18 cellular contexts compared by ENCODE assay signal in genomic region chr15:22806664-22807063, GRCh38. TPM values are rescaled to one million over a fixed set of nuclear protein-coding genes. Genes with fewer than 3 reads are reported as not detected.
DNase-seq lines count a peak whose midpoint lies in the region; ATAC-seq and TF ChIP-seq lines count a peak whose summit lies in the region.
"Had no signal": no experiment of that assay in that cellular context is flagged by ENCODE, and none has a peak within 500 bp of the region (broad histone marks: within the 10 kb centered on the region; RNA-seq: fewer than 3 reads in every experiment).

No MANE protein-coding gene starts in this region.

- BruUV-seq in OCI-LY7 (replicated peaks; lab: Mats Ljungman, UMichigan) = TSS peak; percentile 35

- no peaks in the 10 kb centered on the region for H3K27me3 Mint-ChIP-seq in activated B cell treated with CpG ODN at 0.5 μM for 24 hours
- H3K27me3 Mint-ChIP-seq in type B pancreatic cell = no peaks in the 10 kb centered on the region
- H3K27me3 Mint-ChIP-seq: IgD-negative memory B cell had no signal

- H3K9me2 ChIP-seq in OCI-LY7 (ENCODE audit: insufficient read depth, low read length) = no peaks in the 10 kb centered on the region

- peak overlapping the region; percentile 18 for H3K27ac Mint-ChIP-seq in activated B cell treated with CpG ODN at 0.5 μM for 24 hours
- H3K27ac Mint-ChIP-seq in type B pancreatic cell = no peak overlapping the region
- H3K27ac Mint-ChIP-seq: GM23338, IgD-negative memory B cell had no signal

- H3K36me3 Mint-ChIP-seq in activated B cell treated with CpG ODN at 0.5 μM for 24 hours (ENCODE audit: low read depth) = peaks cover 1% of the 10 kb centered on the region
- peaks cover under 1% of the 10 kb centered on the region for H3K36me3 Mint-ChIP-seq in type B pancreatic cell

- H3K4me1 Mint-ChIP-seq in activated B cell treated with CpG ODN at 0.5 μM for 24 hours (peaks cover 23% of the 10 kb centered on the region), type B pancreatic cell (ENCODE audit: unreplicated experiment) (no peaks in the 10 kb centered on the region)

- peaks cover 99% of the 10 kb centered on the region for H3K79me2 ChIP-seq in OCI-LY7 (ENCODE audit: insufficient read depth, low read depth, low read length)

- H4K20me1 ChIP-seq in OCI-LY7 (ENCODE audit: insufficient read depth, low read length) = peaks cover 6% of the 10 kb centered on the region; the same call in 1 of the 2 replicates

- peaks cover 48% of the 10 kb centered on the region for H3K36me3 ChIP-seq in OCI-LY7 (ENCODE audit: insufficient read depth, low read length)

- H2AFZ ChIP-seq in OCI-LY7 (ENCODE audit: low read length) = no peak overlapping the region
- H2AFZ ChIP-seq: GM23338 had no signal

- H3K4me3 ChIP-seq in OCI-LY7 (ENCODE audit: low read depth, low read length, poor library complexity, severe bottlenecking) (no peak overlapping the region), fibroblast of the aortic adventitia (ENCODE audit: low read depth, low read length) (no peak overlapping the region)
- H3K4me3 ChIP-seq: GM23338 had no signal

- POLR2A ChIA-PET in OCI-LY7 (lab: Charles Lee) (no interaction called here), activated B cell treated with CpG ODN at 0.5 μM for 24 hours (lab: Charles Lee) (no interaction called here)

- H3K4me3 Mint-ChIP-seq in activated B cell treated with CpG ODN at 0.5 μM for 24 hours = no peak overlapping the region
- no peak overlapping the region for H3K4me3 Mint-ChIP-seq in type B pancreatic cell
- H3K4me3 Mint-ChIP-seq: GM23338, IgD-negative memory B cell had no signal

- H3K9me3 Mint-ChIP-seq in activated B cell treated with CpG ODN at 0.5 μM for 24 hours = no peaks in the 10 kb centered on the region
- H3K9me3 Mint-ChIP-seq in type B pancreatic cell = no peaks in the 10 kb centered on the region
- H3K9me3 Mint-ChIP-seq: GM23338, IgD-negative memory B cell had no signal

- peaks cover 37% of the 10 kb centered on the region for H3K4me1 ChIP-seq in OCI-LY7 (ENCODE audit: insufficient read depth, low read length, poor library complexity, severe bottlenecking)

- CTCF ChIA-PET in OCI-LY7 (lab: Charles Lee; ENCODE audit: unreplicated experiment) (no interaction called here), activated B cell treated with CpG ODN at 0.5 μM for 24 hours (lab: Charles Lee) (no interaction called here)

- no peak for ATAC-seq in activated B cell treated with CpG ODN at 0.5 μM for 24 hours (ENCODE audit: low read depth)
- no peak for ATAC-seq in left lobe of liver
- ATAC-seq: GM23338, PC-3 had no signal

- intact Hi-C loops in OCI-LY7 (cut with micrococcal nuclease; ENCODE audit: unreplicated experiment) (no loop called here), activated B cell treated with CpG ODN at 0.5 μM for 24 hours (cut with micrococcal nuclease) (no loop called here)

- H3K4me2 ChIP-seq in OCI-LY7 (ENCODE audit: low read length) = no peak overlapping the region
- H3K4me2 ChIP-seq: GM23338 had no signal

- DNase-seq in OCI-LY7 (ENCODE audit: low spot score) (no peak), activated B cell treated with CpG ODN at 0.5 μM for 24 hours (no peak), fibroblast of the aortic adventitia (ENCODE audit: low read depth) (peak; percentile 5), mesenteric fat pad (ENCODE audit: low spot score) (peak; percentile 37), NCI-H226 (no peak), MV-4-11 (lab: John Stamatoyannopoulos, UW) (no peak), left lobe of liver (ENCODE audit: low spot score) (no peak), type B pancreatic cell (ENCODE audit: extremely low spot score, unreplicated experiment) (no peak)
- DNase-seq: ACHN, HCEC 1CT, Karpas-422, NCI-H1092, NCI-H2081 treated with DMSO at 0.1 percent for 48 hours, PC-3 had no signal

- TF ChIP-seq CTCF in OCI-LY7 (conservative IDR thresholded peaks at IDR 0.05; ENCODE audit: low read length) (no peak), activated B cell treated with CpG ODN at 0.5 μM for 24 hours (IDR thresholded peaks at IDR 0.05) (no peak), fibroblast of the aortic adventitia (IDR thresholded peaks at IDR 0.05; ENCODE audit: insufficient read depth, low read length) (no peak), type B pancreatic cell (conservative IDR thresholded peaks at IDR 0.05) (no peak)

- H3K9me3 ChIP-seq in OCI-LY7 (ENCODE audit: low read length) = no peaks in the 10 kb centered on the region

- H3K27ac ChIP-seq in OCI-LY7 (ENCODE audit: low read depth, low read length, poor library complexity, severe bottlenecking) = no peak overlapping the region
- H3K27ac ChIP-seq: C4-2B, HL-60 had no signal

RNA-seq across cellular contexts. Expression of gene NIPA1, which starts 20.2 kb away (rescaled TPM):
- 30.9 and 40.3 TPM in 2 replicates for total RNA-seq in OCI-LY7 (2014; rRNA removed; shearing (Covaris generic))
- 49.0 and 51.2 TPM in 2 replicates for total RNA-seq in OCI-LY7 (2022)
- 16.2 and 19.8 TPM in 2 replicates for total RNA-seq in activated B cell treated with CpG ODN at 0.5 μM for 24 hours
- total RNA-seq in fibroblast of the aortic adventitia (ENCODE audit: low replicate concordance) = 4.2 and 12.3 TPM in 2 replicates
- 10.2 TPM for total RNA-seq in mesenteric fat pad
- 9.8 TPM for total RNA-seq in left lobe of liver
- 11.7 and 16.5 TPM in 2 replicates for total RNA-seq in type B pancreatic cell (ENCODE audit: low replicate concordance)

RNA-seq across cellular contexts. Expression of gene NIPA2, which starts 31.8 kb away (rescaled TPM):
- 112 and 126 TPM in 2 replicates for total RNA-seq in OCI-LY7 (2014; rRNA removed; shearing (Covaris generic))
- total RNA-seq in OCI-LY7 (2022) = 78.1 and 96.1 TPM in 2 replicates
- total RNA-seq in activated B cell treated with CpG ODN at 0.5 μM for 24 hours = 93.7 and 98.8 TPM in 2 replicates
- 74.7 and 75.3 TPM in 2 replicates for total RNA-seq in fibroblast of the aortic adventitia (ENCODE audit: low replicate concordance)
- 43.4 TPM for total RNA-seq in mesenteric fat pad
- total RNA-seq in left lobe of liver = 18.1 TPM
- 48.7 and 59.4 TPM in 2 replicates for total RNA-seq in type B pancreatic cell (ENCODE audit: low replicate concordance)

Comparison
In these comparisons a context has a peak if more than half of its experiments do, and no peak if none do; other contexts are left out.
1. DNase-seq: peak in fibroblast of the aortic adventitia (single experiment) and mesenteric fat pad (single experiment); none in OCI-LY7 (single experiment), activated B cell treated with CpG ODN at 0.5 μM for 24 hours (single experiment), NCI-H226 (single experiment), MV-4-11 (single experiment), left lobe of liver (single experiment) and type B pancreatic cell (single experiment).